Comparison of ENCODE assay signal across 6 cellular contexts in genomic region chr7:46530081-46530480, GRCh38.
"Had no signal": no experiment of that assay in that cellular context is flagged by ENCODE, and none has a peak within 500 bp of the region (broad histone marks: within the 10 kb centered on the region; RNA-seq: fewer than 3 reads in every experiment).

No MANE protein-coding gene starts in this region.

- H3K9me3 ChIP-seq: HAP-1 had no signal

- H3K4me3 Mint-ChIP-seq: GM23338, HFFc6, IgD-negative memory B cell had no signal

- H3K27me3 Mint-ChIP-seq: IgD-negative memory B cell had no signal

- H3K36me3 ChIP-seq: HAP-1 had no signal

- DNase-seq: H7, HFFc6 had no signal

- H3K36me3 Mint-ChIP-seq: IgD-negative memory B cell had no signal

- H3K4me3 ChIP-seq: GM23338, HAP-1 had no signal

- H3K4me1 Mint-ChIP-seq: IgD-negative memory B cell had no signal

- H3K4me1 ChIP-seq: HAP-1 had no signal

- H3K4me2 ChIP-seq: GM23338 had no signal

- H3K27ac ChIP-seq: HL-60 had no signal

- H3K9me3 Mint-ChIP-seq: HFFc6 had no signal

- H3K27ac Mint-ChIP-seq: GM23338, HFFc6, IgD-negative memory B cell had no signal
